8 cellular contexts compared by ENCODE assay signal in genomic region chr1:64823691-64824476, GRCh38.
A peak's percentile ranks its signal among the peaks of the same experiment; 100 is the strongest.
DNase-seq lines count a peak whose midpoint lies in the region; ATAC-seq and TF ChIP-seq lines count a peak whose summit lies in the region.

No MANE protein-coding gene starts in this region.

- POLR2A ChIA-PET in SK-N-SH (lab: Yijun Ruan, JAX): no interaction called here

- ATAC-seq in GM18868 (IDR thresholded peaks at IDR 0.05; ENCODE audit: unreplicated experiment): peak; percentile 74
- peak; percentile 53 to 82 (median 68) for ATAC-seq in heart right ventricle
- no peak for ATAC-seq in GM19328 (IDR thresholded peaks at IDR 0.05; ENCODE audit: unreplicated experiment)

- no peak overlapping the region for H3K27ac ChIP-seq in SK-N-SH (ENCODE audit: low read depth in 2 of 2, low read length in 1 of 2)
- H3K27ac ChIP-seq in adrenal gland: no peak overlapping the region
- no peak overlapping the region for H3K27ac ChIP-seq in heart right ventricle
- no peak overlapping the region for H3K27ac ChIP-seq in rectal smooth muscle tissue (ENCODE audit: low read depth, low read length)

- H3K4me2 ChIP-seq in SK-N-SH: no peak overlapping the region

- H3K9me3 ChIP-seq in SK-N-SH (no peaks in the 10 kb centered on the region), adrenal gland (replicated peaks in 1 of 3) (no peaks in the 10 kb centered on the region), heart right ventricle (peaks cover 0 to 3% (median 0%) of the 10 kb centered on the region in 11 donors)

- peak; percentile 54 for DNase-seq in AG09319 (ENCODE audit: extremely low read depth, low read depth)
- peak; percentile 40 for DNase-seq in NCI-H1048 (lab: John Stamatoyannopoulos, UW)
- peak; percentile 64 for DNase-seq in SK-N-SH
- peak; percentile 62 to 92 (median 77) for DNase-seq in adrenal gland
- DNase-seq in heart right ventricle: peak in 1 of 2 donors; percentile 77

- peak; percentile 69 for TF ChIP-seq CTCF in AG09319 (IDR thresholded peaks at IDR 0.05; ENCODE audit: low read depth, low read length)
- peak; percentile 91 for TF ChIP-seq CTCF in SK-N-SH (IDR thresholded peaks at IDR 0.05)
- peak; percentile 72 to 94 (median 88) for TF ChIP-seq CTCF in adrenal gland (IDR thresholded peaks at IDR 0.05)
- peak; percentile 60 to 90 (median 87) for TF ChIP-seq CTCF in heart right ventricle (IDR thresholded peaks at IDR 0.05)

- H3K9ac ChIP-seq in SK-N-SH: no peak overlapping the region
- H3K9ac ChIP-seq in rectal smooth muscle tissue (ENCODE audit: low read length): no peak overlapping the region

- CTCF ChIA-PET in SK-N-SH (lab: Yijun Ruan, JAX): interaction anchor here (0.7 to 3.3 kb wide), 33 partner anchors 10 to 1193 kb away, joined by 3 to 25 read pairs (median 3); partner anchors contain the start of gene RAVER2

- no peak for TF ChIP-seq POLR2A in adrenal gland (IDR thresholded peaks at IDR 0.05)

- H3K36me3 ChIP-seq in SK-N-SH (replicated peaks in 1 of 2; ENCODE audit: control insufficient read depth in 1 of 2, insufficient read depth in 2 of 2, low read length in 1 of 2): no peaks in the 10 kb centered on the region
- no peaks in the 10 kb centered on the region for H3K36me3 ChIP-seq in adrenal gland (replicated peaks in 1 of 2)
- H3K36me3 ChIP-seq in heart right ventricle: peaks cover 0 to 5% (median 0%) of the 10 kb centered on the region in 9 donors
- H3K36me3 ChIP-seq in rectal smooth muscle tissue (ENCODE audit: control insufficient read depth, insufficient read depth, low read length): no peaks in the 10 kb centered on the region

- intact Hi-C loops in adrenal gland (cut with DNase I) (loop anchor here (5.0 to 10.0 kb wide), 3 partner anchors 79 to 139 kb away; partner anchors contain the start of gene RAVER2 (in 2 of the 2)), heart right ventricle (cut with DNase I) (loop anchor here (1.0 to 10.0 kb wide), 15 partner anchors 67 to 559 kb away; partner anchors contain the start of genes RAVER2 (in 7 of the 10) and CACHD1 (in 1 of the 10))

- H3K9me2 ChIP-seq in SK-N-SH: no peaks in the 10 kb centered on the region

- H3K79me2 ChIP-seq in SK-N-SH (ENCODE audit: insufficient read depth): no peaks in the 10 kb centered on the region

- H3K27me3 ChIP-seq in SK-N-SH (ENCODE audit: insufficient read depth) (no peaks in the 10 kb centered on the region), adrenal gland (no peaks in the 10 kb centered on the region), heart right ventricle (no peaks in the 10 kb centered on the region), rectal smooth muscle tissue (ENCODE audit: control insufficient read depth, insufficient read depth, low read length) (no peaks in the 10 kb centered on the region)

- H4K20me1 ChIP-seq in SK-N-SH (ENCODE audit: insufficient read depth): no peaks in the 10 kb centered on the region

- 65% methylated on average over 11 of the region's 11 CpGs for WGBS in SK-N-SH (ENCODE audit: low lambda C conversion rate)
- WGBS in adrenal gland, 4 donors: 52 to 57% (median 55%) methylated on average over 11 of the region's 11 CpGs
- WGBS in heart right ventricle, 2 donors: 46% methylated on average over 11 of the region's 11 CpGs

- H3K4me3 ChIP-seq in SK-N-SH (ENCODE audit: low read depth in 2 of 2, low read length in 1 of 2) (no peak overlapping the region; a peak in 1 of 4 replicates), adrenal gland (no peak overlapping the region), heart right ventricle (peak overlapping the region in 1 of 10 donors; percentile 13), rectal smooth muscle tissue (ENCODE audit: low read length) (peak overlapping the region; percentile 50)

- H3K4me1 ChIP-seq in SK-N-SH (ENCODE audit: control insufficient read depth in 1 of 2, insufficient read depth in 2 of 2, low read depth in 1 of 2, low read length in 1 of 2): no peaks in the 10 kb centered on the region; a peak in 2 of 4 replicates
- H3K4me1 ChIP-seq in adrenal gland (replicated peaks in 1 of 2): no peaks in the 10 kb centered on the region
- H3K4me1 ChIP-seq in heart right ventricle: peaks cover 0 to 16% (median 5%) of the 10 kb centered on the region in 9 donors
- H3K4me1 ChIP-seq in rectal smooth muscle tissue (ENCODE audit: control insufficient read depth, insufficient read depth, low read length): no peaks in the 10 kb centered on the region

- no peak overlapping the region; the same call in 1 of the 2 replicates for H2AFZ ChIP-seq in SK-N-SH (ENCODE audit: low read depth)

- H3F3A ChIP-seq in SK-N-SH (replicated peaks; ENCODE audit: insufficient read depth): peaks cover 3% of the 10 kb centered on the region

- TF ChIP-seq RAD21 in SK-N-SH (IDR thresholded peaks at IDR 0.05; ENCODE audit: low read length): peak; percentile 94

- TF ChIP-seq EP300 in SK-N-SH (IDR thresholded peaks at IDR 0.05; ENCODE audit: borderline replicate concordance in 1 of 2, low read depth in 1 of 2, low read length in 1 of 2): no peak

TF ChIP-seq in SK-N-SH, 30 proteins besides CTCF, POLR2A, EP300 and RAD21:
- no peak for TF ChIP-seq SIN3A (IDR thresholded peaks at IDR 0.05; ENCODE audit: borderline replicate concordance, low read depth, low read length)
- no peak for TF ChIP-seq RXRA (IDR thresholded peaks at IDR 0.05; ENCODE audit: borderline replicate concordance, low read depth)
- TF ChIP-seq RCOR1 (IDR thresholded peaks at IDR 0.05; ENCODE audit: low read length): 0 out of 2 replicates have a peak, but pooled peaks have one; percentile 45
- TF ChIP-seq CHD2 (IDR thresholded peaks at IDR 0.05; ENCODE audit: low read length, partially characterized antibody): peak; percentile 16
- TF ChIP-seq SMC3 (IDR thresholded peaks at IDR 0.05; ENCODE audit: low read depth, low read length): peak; percentile 81
- 0 out of 2 replicates have a peak, but pooled peaks have one; percentile 30 for TF ChIP-seq NFIC (IDR thresholded peaks at IDR 0.05; ENCODE audit: borderline replicate concordance)
